In genomic region chr1:41380195-41380594, GRCh38 we compare ENCODE assay signal across 15 cellular contexts. TPM values are rescaled to one million over a fixed set of nuclear protein-coding genes. Genes with fewer than 3 reads are reported as not detected.
DNase-seq lines count a peak whose midpoint lies in the region; ATAC-seq, FAIRE-seq and TF ChIP-seq lines count a peak whose summit lies in the region.
"Had no signal": no experiment of that assay in that cellular context is flagged by ENCODE, and none has a peak within 500 bp of the region (broad histone marks: within the 10 kb centered on the region; RNA-seq: fewer than 3 reads in every experiment).

No MANE protein-coding gene starts in this region.

- H3K4me1 Mint-ChIP-seq in IgD-negative memory B cell = peaks cover 0 to 12% (median 9%) of the 10 kb centered on the region in 3 donors

- H3K23me2 ChIP-seq in H1 (ENCODE audit: low read depth, low read length) = peaks cover 18% of the 10 kb centered on the region

- H3K4ac ChIP-seq in H1 (replicated peaks; ENCODE audit: insufficient read length, low read depth, low read length) = no peak overlapping the region

- H3K27me3 Mint-ChIP-seq in IgD-negative memory B cell = peaks cover 58% of the 10 kb centered on the region

- no peaks in the 10 kb centered on the region for H3K36me3 ChIP-seq in H1 (ENCODE audit: control insufficient read depth in 2 of 4, insufficient read depth in 4 of 4, low read length in 3 of 4)
- H3K36me3 ChIP-seq: brain microvascular endothelial cell had no signal

- no peak overlapping the region for H3K23ac ChIP-seq in H1 (ENCODE audit: insufficient read length)

- WGBS in H1 (ENCODE audit: extremely low coverage in 1 of 2, insufficient coverage in 1 of 2, insufficient read length in 1 of 2, insufficient replicate concordance in 2 of 2, low coverage in 1 of 2, low lambda C conversion rate in 2 of 2, missing lambda C conversion rate in 1 of 2), 2 experiments = 91% methylated on average over 2 of the region's 2 CpGs; no CpG with 5 or more reads in 1 of the 2 experiments

- H3K4me3 ChIP-seq in H1 (ENCODE audit: extremely low read depth in 1 of 4, insufficient read depth in 2 of 4, low read depth in 3 of 4, low read length in 4 of 4) = no peak overlapping the region
- H3K4me3 ChIP-seq: A549 had no signal

- TF ChIP-seq RAD21 in H1 (IDR thresholded peaks at IDR 0.05 in 1 of 2, conservative IDR thresholded peaks at IDR 0.05 in 1 of 2; ENCODE audit: low read depth in 2 of 2, low read length in 2 of 2) = no peak

- peaks cover 5 to 36% (median 30%) of the 10 kb centered on the region in 4 experiments for H3K27me3 ChIP-seq in H1 (replicated peaks in 1 of 4; ENCODE audit: control insufficient read depth in 3 of 4, extremely low read depth in 1 of 4, insufficient read depth in 3 of 4, low read length in 3 of 4)
- H3K27me3 ChIP-seq: testis had no signal

- no peak overlapping the region for H3K27ac Mint-ChIP-seq in IgD-negative memory B cell

- CTCF ChIA-PET in H1 (lab: Charles Lee; ENCODE audit: partially characterized antibody) = interaction anchor here (0.7 to 4.0 kb wide), 11 partner anchors 8 to 57 kb away, joined by 3 to 17 read pairs (median 7); no protein-coding TSS in a partner anchor

- H2AK5ac ChIP-seq in H1 (ENCODE audit: low read depth, low read length) = peak overlapping the region; percentile 25; the same call in 1 of the 2 replicates

- no peak overlapping the region for H4K8ac ChIP-seq in H1 (ENCODE audit: extremely low read depth, insufficient read depth, low read length)

- no peaks in the 10 kb centered on the region; the same call in 1 of the 2 replicates for H3K79me1 ChIP-seq in H1 (ENCODE audit: low read depth, low read length)

- ATAC-seq in GM21423 (IDR thresholded peaks at IDR 0.05; ENCODE audit: unreplicated experiment) (no peak), GM18907 (IDR thresholded peaks at IDR 0.05; ENCODE audit: unreplicated experiment) (no peak), HG02884 (IDR thresholded peaks at IDR 0.05; ENCODE audit: unreplicated experiment) (no peak)
- ATAC-seq: A549, Panc1 had no signal

- H3K79me2 ChIP-seq in H1 (ENCODE audit: control insufficient read depth in 1 of 2, insufficient read depth in 2 of 2, low read length in 2 of 2) = no peaks in the 10 kb centered on the region

- H2AFZ ChIP-seq in H1 (ENCODE audit: low read length) = no peak overlapping the region

- H2BK5ac ChIP-seq in H1 (ENCODE audit: low read depth, low read length) = peak overlapping the region; percentile 66; the same call in 1 of the 2 replicates

- H3K18ac ChIP-seq in H1 (ENCODE audit: extremely low read depth, low read length) = 0 out of 2 replicates have a peak overlapping the region, but pooled peaks have one; percentile 48

- H3K4me2 ChIP-seq in H1 (ENCODE audit: insufficient read depth in 1 of 2, low read depth in 2 of 2, low read length in 2 of 2) = peak overlapping the region; percentile 1 to 97; a peak in 1 of 4 replicates

- DNase-seq in NCI-H2107 treated with DMSO at 0.1 percent for 48 hours (lab: John Stamatoyannopoulos, UW; ENCODE audit: unreplicated experiment) = peak; percentile 80
- DNase-seq in NCI-H2107 (lab: John Stamatoyannopoulos, UW) = no peak
- no peak for DNase-seq in H1 (ENCODE audit: low read depth in 1 of 2, low spot score in 2 of 2)
- DNase-seq in retina = peak; percentile 3
- DNase-seq: brain microvascular endothelial cell, DMS53, testis had no signal

- peak overlapping the region; percentile 72; the same call in 1 of the 2 replicates for H2BK15ac ChIP-seq in H1 (ENCODE audit: low read length)

- peaks cover 0 to 4% of the 10 kb centered on the region in 2 experiments for H4K20me1 ChIP-seq in H1 (replicated peaks in 1 of 2; ENCODE audit: control insufficient read depth in 1 of 2, insufficient read depth in 2 of 2, low read length in 2 of 2)

- H4K91ac ChIP-seq in H1 (replicated peaks; ENCODE audit: insufficient read length, low read length) = no peak overlapping the region

- no peak overlapping the region for H2BK120ac ChIP-seq in H1 (replicated peaks; ENCODE audit: low read depth, low read length)

- no peaks in the 10 kb centered on the region for H3K36me3 Mint-ChIP-seq in IgD-negative memory B cell

- TF ChIP-seq POLR2A in H1 (IDR thresholded peaks at IDR 0.05; ENCODE audit: control extremely low read depth in 1 of 2, low read depth in 2 of 2, low read length in 2 of 2) = no peak

- no peak overlapping the region for H3K27ac ChIP-seq in H1 (ENCODE audit: low read depth, low read length)
- H3K27ac ChIP-seq: A549, brain microvascular endothelial cell had no signal

- H2BK12ac ChIP-seq in H1 (ENCODE audit: low read depth, low read length) = 0 out of 2 replicates have a peak overlapping the region, but pooled peaks have one; percentile 60

- H3K9me3 ChIP-seq in H1 (ENCODE audit: insufficient read depth in 2 of 2, low read depth in 1 of 2, low read length in 1 of 2) = no peaks in the 10 kb centered on the region
- H3K9me3 ChIP-seq: A549, testis had no signal

- no peak overlapping the region for H4K5ac ChIP-seq in H1 (ENCODE audit: insufficient read length, low read depth, low read length)

- H3K56ac ChIP-seq in H1 (replicated peaks; ENCODE audit: insufficient read length, low read depth, low read length) = no peak overlapping the region

- H3K9me3 Mint-ChIP-seq in IgD-negative memory B cell = no peaks in the 10 kb centered on the region

- no peak for TF ChIP-seq EP300 in H1 (IDR thresholded peaks at IDR 0.05; ENCODE audit: borderline replicate concordance in 1 of 2, low read depth in 2 of 2, low read length in 2 of 2)

- H3K14ac ChIP-seq in H1 (ENCODE audit: insufficient read length) = no peak overlapping the region

- 0 out of 2 replicates have a peak overlapping the region, but pooled peaks have one; percentile 72 for H2BK20ac ChIP-seq in H1 (ENCODE audit: low read length)

- no peak for TF ChIP-seq CTCF in H1 (IDR thresholded peaks at IDR 0.05; ENCODE audit: control extremely low read depth in 1 of 3, insufficient read depth in 1 of 3, low read depth in 1 of 3, low read length in 3 of 3)

- POLR2A ChIA-PET in H1 (lab: Charles Lee; ENCODE audit: partially characterized antibody) = interaction anchor here (1.2 to 3.7 kb wide), 4 partner anchors 10 to 25 kb away, joined by 3 to 13 read pairs (median 5); no protein-coding TSS in a partner anchor

- no peak overlapping the region for H3K9ac ChIP-seq in H1 (replicated peaks in 1 of 4; ENCODE audit: extremely low read depth in 1 of 4, low read depth in 3 of 4, low read length in 3 of 4)

- FAIRE-seq in H1 (lab: Jason Lieb, UNC) = no peak
- FAIRE-seq: A549, endometrium, kidney had no signal

- H3K4me1 ChIP-seq in H1 (replicated peaks in 1 of 4; ENCODE audit: control insufficient read depth in 3 of 4, insufficient read depth in 4 of 4, low read length in 3 of 4) = peaks cover 0 to 24% (median 19%) of the 10 kb centered on the region in 4 experiments; a peak in 6 of 7 replicates
- H3K4me1 ChIP-seq: testis had no signal

- peak overlapping the region in 3 of 4 donors; percentile 18 to 70 (median 67) for H3K4me3 Mint-ChIP-seq in IgD-negative memory B cell

TF ChIP-seq in H1, 55 proteins besides CTCF, POLR2A, EP300 and RAD21 (continues in another document):
- no peak for TF ChIP-seq ASH2L (IDR thresholded peaks at IDR 0.05; ENCODE audit: low read length)
- no peak for TF ChIP-seq EZH2 (IDR thresholded peaks at IDR 0.05; ENCODE audit: low read depth, low read length, severe bottlenecking)
- no peak for TF ChIP-seq ZNF274 (IDR thresholded peaks at IDR 0.05; ENCODE audit: borderline replicate concordance, extremely low read depth, low read length)
- no peak for TF ChIP-seq SAP30 (IDR thresholded peaks at IDR 0.05; ENCODE audit: insufficient read depth, insufficient replicate concordance, low read length)
- no peak for TF ChIP-seq ATF3 (IDR thresholded peaks at IDR 0.05; ENCODE audit: insufficient read depth, low read depth, low read length)
- TF ChIP-seq ATF2 (IDR thresholded peaks at IDR 0.05; ENCODE audit: low read length) = no peak
- no peak for TF ChIP-seq GABPA (IDR thresholded peaks at IDR 0.05; ENCODE audit: borderline replicate concordance, insufficient read depth, low read length)
- no peak for TF ChIP-seq USF2 (IDR thresholded peaks at IDR 0.05; ENCODE audit: low read length)
- no peak for TF ChIP-seq MAFK (IDR thresholded peaks at IDR 0.05; ENCODE audit: low read depth, low read length)
- TF ChIP-seq TBP (IDR thresholded peaks at IDR 0.05; ENCODE audit: low read depth, low read length) = no peak
- no peak for TF ChIP-seq TEAD4 (IDR thresholded peaks at IDR 0.05; ENCODE audit: low read depth, low read length)

RNA-seq across cellular contexts. Expression of gene FOXO6, which starts 19.0 kb away (rescaled TPM):
- polyA plus RNA-seq in IgD-negative memory B cell (not detected), H1 (2011; rRNA removed) (0.59 and 1.2 TPM in 2 replicates)
- 3.0 and 3.8 TPM in 2 replicates for total RNA-seq in H1 (2021; fragmentation: NEBNext Ultra II Directional; extraction: Animal tissue kit (Norgen Biotek cat#: 25700))
- 0.52 TPM for polyA plus RNA-seq in H1 (2011; cell fraction: cytosol; rRNA removed)
- polyA plus RNA-seq in H1 (2011; cell fraction: nucleus; rRNA removed) = 1.8 TPM
- polyA plus RNA-seq in H1 (2012, experiment 1 of 2) = 2.2 to 4.1 TPM (median 3.4 TPM) in 4 replicates
- polyA plus RNA-seq in H1 (2012, experiment 2 of 2) = 1.4 TPM
- polyA plus RNA-seq in H1 (2013, experiment 1 of 2) = 1.9 TPM
- 1.8 TPM for polyA plus RNA-seq in H1 (2013, experiment 2 of 2)
- 0.27 and 0.54 TPM in 2 replicates for polyA minus RNA-seq in H1 (2011; rRNA and poly(A)+ RNA removed)
- polyA minus RNA-seq in H1 (2011; cell fraction: cytosol; rRNA and poly(A)+ RNA removed) = 2.3 TPM
- polyA minus RNA-seq in H1 (2011; cell fraction: nucleus; rRNA and poly(A)+ RNA removed) = 2.8 TPM

Comparison
In these comparisons a context has a peak if more than half of its experiments do, and no peak if none do; other contexts are left out.
1. DNase-seq: peak in NCI-H2107 treated with DMSO at 0.1 percent for 48 hours (single experiment) and retina (single experiment); none in NCI-H2107 (single experiment) and H1 (0 of 2).